15 cellular contexts compared by ENCODE assay signal in the genomic region with DNA sequence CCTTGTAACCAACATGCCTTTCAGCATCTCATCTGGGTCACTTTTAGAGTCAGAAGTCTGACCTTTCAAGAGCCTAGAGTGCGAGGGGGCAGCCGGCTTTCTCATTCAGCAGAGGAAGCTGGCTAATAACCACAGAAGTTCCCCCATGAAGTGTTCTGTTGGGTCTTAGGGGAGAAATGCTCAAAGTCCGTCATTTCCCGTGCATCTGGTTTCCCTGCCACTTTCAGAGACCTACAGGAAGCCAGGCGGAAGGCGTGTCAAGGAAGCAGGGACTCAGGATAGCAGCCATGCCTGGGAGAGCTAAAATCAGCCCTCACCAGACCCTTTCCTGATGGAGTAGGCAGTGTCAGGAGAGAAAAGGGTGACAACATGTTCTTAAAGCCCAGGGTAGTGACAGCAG.
DNase-seq lines count a peak whose midpoint lies in the region; ATAC-seq, FAIRE-seq and TF ChIP-seq lines count a peak whose summit lies in the region.
"Had no signal": no experiment of that assay in that cellular context is flagged by ENCODE, and none has a peak within 500 bp of the region (broad histone marks: within the 10 kb centered on the region; RNA-seq: fewer than 3 reads in every experiment).

No MANE protein-coding gene starts in this region.

- dilution Hi-C loops in mammary epithelial cell (cut with HindIII; ENCODE audit: low sequenced_read_pairs): no loop called here

- H3K79me1 ChIP-seq in neuronal stem cell (ENCODE audit: low read depth, low read length): no peaks in the 10 kb centered on the region

- ATAC-seq in GM18498 (IDR thresholded peaks at IDR 0.05; ENCODE audit: unreplicated experiment) (peak; percentile 32), HG02759 (IDR thresholded peaks at IDR 0.05; ENCODE audit: unreplicated experiment) (peak; percentile 16), GM12878 (peak; percentile 5; the same call in 1 of the 3 replicates)
- ATAC-seq: stimulated activated naive CD8-positive, alpha-beta T cell treated with anti-CD3 and anti-CD28 coated beads, Interleukin-15, amount 100 ng/mL, for 72 hours had no signal

- no peaks in the 10 kb centered on the region for H3K79me2 ChIP-seq in GM12878 (ENCODE audit: control insufficient read depth, insufficient read depth, low read length)
- H3K79me2 ChIP-seq in mammary epithelial cell (ENCODE audit: insufficient read depth, low read length): no peaks in the 10 kb centered on the region

- TF ChIP-seq RAD21 in GM12878 (IDR thresholded peaks at IDR 0.05; ENCODE audit: insufficient read depth, low read depth, low read length): no peak

- TF ChIP-seq CTCF in GM12878 (IDR thresholded peaks at IDR 0.05 in 2 of 3, conservative IDR thresholded peaks at IDR 0.05 in 1 of 3; ENCODE audit: control insufficient read depth in 2 of 3, extremely low read depth in 1 of 3, insufficient read depth in 1 of 3, low read depth in 3 of 3, low read length in 3 of 3) (no peak), mammary epithelial cell (conservative IDR thresholded peaks at IDR 0.05 in 1 of 2, IDR thresholded peaks at IDR 0.05 in 1 of 2; ENCODE audit: extremely low read depth in 1 of 2, insufficient read depth in 1 of 2, low read depth in 1 of 2, low read length in 2 of 2) (no peak)

- BruUV-seq in GM12878 (replicated peaks; lab: Mats Ljungman, UMichigan) (no TSS peak), mammary epithelial cell (replicated peaks; lab: Mats Ljungman, UMichigan) (no TSS peak)

- TF ChIP-seq EP300 in GM12878 (IDR thresholded peaks at IDR 0.05; ENCODE audit: borderline replicate concordance in 1 of 2, control insufficient read depth in 1 of 2, low read depth in 2 of 2, low read length in 2 of 2): no peak

- FAIRE-seq in GM12878 (lab: Jason Lieb, UNC): no peak
- FAIRE-seq: kidney had no signal

- no peak overlapping the region for H3K23ac ChIP-seq in neuronal stem cell (ENCODE audit: low read depth, low read length, poor library complexity)

- H3K27me3 ChIP-seq in GM12878 (replicated peaks in 1 of 2; ENCODE audit: control insufficient read depth in 2 of 2, insufficient read depth in 2 of 2, low read length in 1 of 2): no peaks in the 10 kb centered on the region
- no peaks in the 10 kb centered on the region for H3K27me3 ChIP-seq in neuronal stem cell (ENCODE audit: control insufficient read depth in 3 of 3, insufficient read depth in 3 of 3, low read depth in 1 of 3, low read length in 3 of 3)
- no peaks in the 10 kb centered on the region for H3K27me3 ChIP-seq in mammary epithelial cell (ENCODE audit: insufficient read depth, low read length)
- H3K27me3 ChIP-seq: colonic mucosa had no signal

- no peak overlapping the region for H4K91ac ChIP-seq in neuronal stem cell (ENCODE audit: low read depth, low read length, poor library complexity)

- H2BK12ac ChIP-seq in neuronal stem cell (ENCODE audit: low read length): no peak overlapping the region

- SMC1A ChIA-PET in GM12878 (lab: Charles Lee; ENCODE audit: uncharacterized antibody, unreplicated experiment): interaction anchor here (0.8 to 5.1 kb wide), 8 partner anchors 9 to 126 kb away, joined by 3 to 43 read pairs (median 6); no protein-coding TSS in a partner anchor

- no peak overlapping the region for H4K8ac ChIP-seq in neuronal stem cell (ENCODE audit: low read depth, low read length)

- H3K4ac ChIP-seq in neuronal stem cell (ENCODE audit: low read length): no peak overlapping the region

- DNase-seq in GM12878 (ENCODE audit: low read depth, low spot score) (no peak), neuronal stem cell (ENCODE audit: low spot score) (no peak), NCI-H1930 (lab: John Stamatoyannopoulos, UW) (no peak), mammary epithelial cell (no peak), activated gamma-delta T cell (lab: John Stamatoyannopoulos, UW) (no peak), NCI-H2227 treated with DMSO at 0.1 percent for 48 hours (lab: John Stamatoyannopoulos, UW) (no peak)
- DNase-seq: activated CD4-positive, alpha-beta T cell treated with anti-CD3 and anti-CD28 coated beads, Interleukin-2, amount 50 U/mL, for 4 hours; CD4-positive, alpha-beta memory T cell; colonic mucosa; kidney; NCI-H1436; stimulated activated CD4-positive, alpha-beta T cell treated with anti-CD3 and anti-CD28 coated beads, Interleukin-2, amount 100 ng/mL, for 24 hours; stimulated activated naive CD8-positive, alpha-beta T cell treated with anti-CD3 and anti-CD28 coated beads, Interleukin-15, amount 100 ng/mL, for 72 hours had no signal

- 20% methylated on average over 6 of the region's 6 CpGs for WGBS in GM12878 (ENCODE audit: insufficient coverage, insufficient replicate concordance, low lambda C conversion rate, missing lambda C conversion rate)
- WGBS in neuronal stem cell (ENCODE audit: extremely low coverage in 2 of 2, insufficient read length in 2 of 2, insufficient replicate concordance in 1 of 2), 2 donors: no CpG with 5 or more reads among the region's 6 CpGs
- 65% methylated on average over 6 of the region's 6 CpGs for WGBS in mammary epithelial cell (ENCODE audit: low coverage, missing lambda C conversion rate)

- H2BK120ac ChIP-seq in neuronal stem cell (ENCODE audit: low read depth, low read length): no peak overlapping the region

- H3K4me3 ChIP-seq in GM12878 (no peak overlapping the region), neuronal stem cell (ENCODE audit: low read length in 2 of 2) (no peak overlapping the region), mammary epithelial cell (replicated peaks in 1 of 3; ENCODE audit: insufficient read depth in 1 of 3, low read depth in 2 of 3, low read length in 3 of 3) (no peak overlapping the region)
- H3K4me3 ChIP-seq: colonic mucosa had no signal

- H3K4me2 ChIP-seq in GM12878 (ENCODE audit: control insufficient read depth, insufficient read depth): no peak overlapping the region
- no peak overlapping the region for H3K4me2 ChIP-seq in neuronal stem cell (ENCODE audit: insufficient read depth, low read length, poor library complexity, severe bottlenecking)
- H3K4me2 ChIP-seq in mammary epithelial cell (ENCODE audit: insufficient read depth, low read depth, low read length): no peak overlapping the region

- H3K9me3 ChIP-seq in GM12878 (replicated peaks; ENCODE audit: control insufficient read depth, insufficient read depth, low read length): no peaks in the 10 kb centered on the region
- H3K9me3 ChIP-seq in neuronal stem cell (replicated peaks in 1 of 2; ENCODE audit: control insufficient read depth in 2 of 2, insufficient read depth in 1 of 2, low read depth in 1 of 2, low read length in 2 of 2): no peaks in the 10 kb centered on the region
- H3K9me3 ChIP-seq in mammary epithelial cell (replicated peaks; ENCODE audit: insufficient read depth, low read length): no peaks in the 10 kb centered on the region
- H3K9me3 ChIP-seq: colonic mucosa had no signal

- TF ChIP-seq POLR2A in GM12878 (IDR thresholded peaks at IDR 0.05; ENCODE audit: low read depth, low read length): no peak

- no peak overlapping the region for H3K18ac ChIP-seq in neuronal stem cell (ENCODE audit: low read length)

- H3K27ac ChIP-seq in GM12878 (ENCODE audit: control insufficient read depth, insufficient read depth): no peak overlapping the region
- no peak overlapping the region for H3K27ac ChIP-seq in neuronal stem cell (replicated peaks; ENCODE audit: low read length)
- H3K27ac ChIP-seq in mammary epithelial cell (ENCODE audit: insufficient read depth, low read depth, low read length): no peak overlapping the region
- H3K27ac ChIP-seq: colonic mucosa had no signal

- no peak overlapping the region for H2BK5ac ChIP-seq in neuronal stem cell (ENCODE audit: low read length)

- H4K20me1 ChIP-seq in GM12878 (ENCODE audit: control insufficient read depth, insufficient read depth): no peaks in the 10 kb centered on the region; the same call in 1 of the 2 replicates
- no peaks in the 10 kb centered on the region for H4K20me1 ChIP-seq in mammary epithelial cell (ENCODE audit: insufficient read depth, low read length)

- H3K9ac ChIP-seq in GM12878 (ENCODE audit: control insufficient read depth, insufficient read depth, low read length) (no peak overlapping the region), neuronal stem cell (ENCODE audit: low read depth, low read length, poor library complexity) (no peak overlapping the region), mammary epithelial cell (ENCODE audit: insufficient read depth, low read length) (no peak overlapping the region)

- RAD21 ChIA-PET in GM12878 (lab: Charles Lee; ENCODE audit: unreplicated experiment): interaction anchor here (1.6 to 2.5 kb wide), 2 partner anchors 9 to 27 kb away, joined by 6 to 13 read pairs; no protein-coding TSS in a partner anchor

- no peaks in the 10 kb centered on the region for H3K36me3 ChIP-seq in GM12878 (ENCODE audit: control insufficient read depth in 2 of 2, insufficient read depth in 2 of 2, low read length in 1 of 2)
- no peaks in the 10 kb centered on the region for H3K36me3 ChIP-seq in neuronal stem cell (replicated peaks in 1 of 2; ENCODE audit: control insufficient read depth in 2 of 2, insufficient read depth in 2 of 2, low read length in 2 of 2)
- H3K36me3 ChIP-seq in mammary epithelial cell (ENCODE audit: insufficient read depth, low read length): no peaks in the 10 kb centered on the region
- H3K36me3 ChIP-seq: colonic mucosa had no signal

- H2BK15ac ChIP-seq in neuronal stem cell (ENCODE audit: low read length): no peak overlapping the region

- intact Hi-C loops in GM12878 (cut with micrococcal nuclease; ENCODE audit: unreplicated experiment): no loop called here
- intact Hi-C loops in mammary epithelial cell (cut with micrococcal nuclease): no loop called here

- no peak overlapping the region for H3K14ac ChIP-seq in neuronal stem cell (ENCODE audit: low read length)

- no peak overlapping the region for H2AK5ac ChIP-seq in neuronal stem cell (ENCODE audit: low read depth, low read length)

- CTCF ChIA-PET in GM12878 (lab: Yijun Ruan, JAX): interaction anchor here (1.1 to 1.4 kb wide), 3 partner anchors 9 to 29 kb away, joined by 3 to 5 read pairs (median 3); no protein-coding TSS in a partner anchor
- CTCF ChIA-PET in mammary epithelial cell (lab: Charles Lee; ENCODE audit: low non-redundant PET): no interaction called here

- in situ Hi-C loops in GM12878 (cut with MboI): no loop called here
- in situ Hi-C loops in mammary epithelial cell (cut with MboI; ENCODE audit: low sequenced_read_pairs in 2 of 2): no loop called here

- POLR2A ChIA-PET in GM12878 (lab: Charles Lee): interaction anchor here (1.1 to 1.2 kb wide), 2 partner anchors 34 to 67 kb away, joined by 3 read pairs; no protein-coding TSS in a partner anchor

- H2AFZ ChIP-seq in GM12878 (ENCODE audit: control insufficient read depth, low read depth, low read length) (no peak overlapping the region; the same call in 1 of the 2 replicates), neuronal stem cell (ENCODE audit: low read length) (peak overlapping the region; percentile 54), mammary epithelial cell (ENCODE audit: low read depth, low read length) (no peak overlapping the region)

- peaks cover 33% of the 10 kb centered on the region for H3K4me1 ChIP-seq in GM12878 (ENCODE audit: control insufficient read depth, insufficient read depth, low read length)
- peaks cover 6 to 12% of the 10 kb centered on the region in 2 donors for H3K4me1 ChIP-seq in neuronal stem cell (ENCODE audit: control insufficient read depth in 2 of 2, insufficient read depth in 1 of 2, low read depth in 1 of 2, low read length in 2 of 2)
- no peaks in the 10 kb centered on the region for H3K4me1 ChIP-seq in mammary epithelial cell (ENCODE audit: insufficient read depth, low read length)
- H3K4me1 ChIP-seq: colonic mucosa had no signal
